1 cellular context compared by ENCODE assay signal in the genomic region with DNA sequence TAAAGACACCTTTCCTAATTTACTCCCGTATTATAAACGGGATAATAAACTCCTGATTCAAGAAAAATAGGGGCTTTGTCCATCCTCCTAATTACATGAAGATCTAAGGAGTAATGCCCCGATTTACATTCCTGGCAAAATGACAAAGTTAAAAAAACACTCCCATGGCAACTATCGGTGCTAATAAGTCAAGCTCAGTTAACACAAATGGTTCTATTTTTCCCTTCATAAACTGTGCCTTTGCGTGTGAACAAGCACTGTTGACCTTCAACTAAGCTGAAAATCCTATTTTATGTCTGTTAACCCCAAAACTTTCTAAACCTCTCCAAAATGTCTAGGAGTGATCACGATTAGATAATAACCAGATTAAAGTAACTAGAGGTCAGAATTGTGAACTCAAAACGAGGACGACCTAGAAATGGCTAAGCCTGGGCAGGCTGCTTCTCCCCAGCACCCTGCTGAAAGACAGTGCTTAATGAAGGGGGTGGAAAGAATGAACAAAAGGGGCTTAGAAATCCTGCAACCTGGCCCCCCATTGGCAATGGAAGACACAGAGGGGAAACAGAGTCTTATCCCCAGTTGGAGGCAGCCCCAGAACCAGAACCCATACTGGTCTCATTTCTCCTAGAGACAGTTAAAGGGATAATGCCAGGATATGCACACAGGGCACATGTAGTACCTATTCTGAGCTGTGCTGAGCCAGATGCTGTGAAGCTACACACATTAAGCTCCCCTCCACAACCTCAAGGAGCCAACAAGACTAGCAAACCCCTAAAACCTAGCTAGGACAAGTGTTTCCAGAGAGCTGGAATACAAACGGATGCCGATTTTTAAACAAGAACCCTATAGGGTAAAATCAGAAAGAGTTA.
TF ChIP-seq lines count a peak whose summit lies in the region.

No MANE protein-coding gene starts in this region.

TF ChIP-seq in HEK293, 187 proteins besides CTCF, POLR2A, EP300 and RAD21 (continued from another document):
- TF ChIP-seq, protein P1, sequence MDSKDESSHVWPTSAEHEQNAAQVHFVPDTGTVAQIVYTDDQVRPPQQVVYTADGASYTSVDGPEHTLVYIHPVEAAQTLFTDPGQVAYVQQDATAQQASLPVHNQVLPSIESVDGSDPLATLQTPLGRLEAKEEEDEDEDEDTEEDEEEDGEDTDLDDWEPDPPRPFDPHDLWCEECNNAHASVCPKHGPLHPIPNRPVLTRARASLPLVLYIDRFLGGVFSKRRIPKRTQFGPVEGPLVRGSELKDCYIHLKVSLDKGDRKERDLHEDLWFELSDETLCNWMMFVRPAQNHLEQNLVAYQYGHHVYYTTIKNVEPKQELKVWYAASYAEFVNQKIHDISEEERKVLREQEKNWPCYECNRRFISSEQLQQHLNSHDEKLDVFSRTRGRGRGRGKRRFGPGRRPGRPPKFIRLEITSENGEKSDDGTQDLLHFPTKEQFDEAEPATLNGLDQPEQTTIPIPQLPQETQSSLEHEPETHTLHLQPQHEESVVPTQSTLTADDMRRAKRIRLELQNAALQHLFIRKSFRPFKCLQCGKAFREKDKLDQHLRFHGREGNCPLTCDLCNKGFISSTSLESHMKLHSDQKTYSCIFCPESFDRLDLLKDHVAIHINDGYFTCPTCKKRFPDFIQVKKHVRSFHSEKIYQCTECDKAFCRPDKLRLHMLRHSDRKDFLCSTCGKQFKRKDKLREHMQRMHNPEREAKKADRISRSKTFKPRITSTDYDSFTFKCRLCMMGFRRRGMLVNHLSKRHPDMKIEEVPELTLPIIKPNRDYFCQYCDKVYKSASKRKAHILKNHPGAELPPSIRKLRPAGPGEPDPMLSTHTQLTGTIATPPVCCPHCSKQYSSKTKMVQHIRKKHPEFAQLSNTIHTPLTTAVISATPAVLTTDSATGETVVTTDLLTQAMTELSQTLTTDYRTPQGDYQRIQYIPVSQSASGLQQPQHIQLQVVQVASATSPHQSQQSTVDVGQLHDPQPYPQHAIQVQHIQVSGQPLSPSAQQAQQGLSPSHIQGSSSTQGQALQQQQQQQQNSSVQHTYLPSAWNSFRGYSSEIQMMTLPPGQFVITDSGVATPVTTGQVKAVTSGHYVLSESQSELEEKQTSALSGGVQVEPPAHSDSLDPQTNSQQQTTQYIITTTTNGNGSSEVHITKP (tag by site-specific recombination; IDR thresholded peaks at IDR 0.05): no peak
- TF ChIP-seq ZNF239 (tag by site-specific recombination; IDR thresholded peaks at IDR 0.05) (no peak), ZNF311 (tag by site-specific recombination; IDR thresholded peaks at IDR 0.05; ENCODE audit: borderline replicate concordance) (no peak), ZNF157 (tag by site-specific recombination; IDR thresholded peaks at IDR 0.05) (no peak)
TF ChIP-seq in HEK293: peak in this region for 3.
